Comparison of ENCODE assay signal across 8 cellular contexts in genomic region chrX:133670394-133670793, GRCh38.
DNase-seq lines count a peak whose midpoint lies in the region; ATAC-seq and TF ChIP-seq lines count a peak whose summit lies in the region.

No MANE protein-coding gene starts in this region.

- DNase-seq in AG08395 (ENCODE audit: low spot score), result peak; percentile 63
- DNase-seq in GM13977 (ENCODE audit: low spot score), result peak; percentile 40
- DNase-seq in neuronal stem cell (ENCODE audit: low spot score), result peak; percentile 42
- DNase-seq in activated T-helper 2 cell treated with anti-CD3 and anti-CD28 coated beads, Interferon-gamma antibody, Interleukin-2, Interleukin-4, amounts not matched to agents 10 μg/mL and 5 μg/mL and 100 μg/mL, durations not matched to agents 14 hours and 24 hours and 36 hours (ENCODE audit: low spot score), result no peak

- H3K14ac ChIP-seq in neuronal stem cell (ENCODE audit: low read length), result no peak overlapping the region

- no peaks in the 10 kb centered on the region for H3K9me3 ChIP-seq in OCI-LY1 (ENCODE audit: low read length)
- no peaks in the 10 kb centered on the region for H3K9me3 ChIP-seq in neuronal stem cell (replicated peaks in 1 of 2; ENCODE audit: control insufficient read depth in 2 of 2, insufficient read depth in 1 of 2, low read depth in 1 of 2, low read length in 2 of 2)

- H3K4me3 Mint-ChIP-seq in activated T-helper 2 cell treated with anti-CD3 and anti-CD28 coated beads, Interferon-gamma antibody, Interleukin-2, Interleukin-4, amounts not matched to agents 10 μg/mL and 5 μg/mL and 100 μg/mL, durations not matched to agents 14 hours and 24 hours and 36 hours (ENCODE audit: low read depth), result no peak overlapping the region

- H3K27ac ChIP-seq in OCI-LY1 (ENCODE audit: low read depth, low read length, poor library complexity, severe bottlenecking) (no peak overlapping the region), neuronal stem cell (replicated peaks; ENCODE audit: low read length) (no peak overlapping the region)

- no peak overlapping the region for H2AFZ ChIP-seq in OCI-LY1 (ENCODE audit: low read length)
- no peak overlapping the region for H2AFZ ChIP-seq in neuronal stem cell (ENCODE audit: low read length)

- no peaks in the 10 kb centered on the region for H3K27me3 ChIP-seq in OCI-LY1 (ENCODE audit: insufficient read depth, low read length)
- no peaks in the 10 kb centered on the region for H3K27me3 ChIP-seq in neuronal stem cell (ENCODE audit: control insufficient read depth in 3 of 3, insufficient read depth in 3 of 3, low read depth in 1 of 3, low read length in 3 of 3)

- no peak overlapping the region for H3K4ac ChIP-seq in neuronal stem cell (ENCODE audit: low read length)

- in situ Hi-C loops in GM13977 (cut with MboI; ENCODE audit: low pct_unique_long_range_greater_than_20kb, low sequenced_read_pairs, unreplicated experiment), result loop anchor here (25.0 kb wide), 1 partner anchor 683 kb away; no protein-coding TSS in a partner anchor

- no peaks in the 10 kb centered on the region for H3K4me1 Mint-ChIP-seq in activated T-helper 2 cell treated with anti-CD3 and anti-CD28 coated beads, Interferon-gamma antibody, Interleukin-2, Interleukin-4, amounts not matched to agents 10 μg/mL and 5 μg/mL and 100 μg/mL, durations not matched to agents 14 hours and 24 hours and 36 hours (ENCODE audit: low read depth)

- no peaks in the 10 kb centered on the region for H3K4me1 ChIP-seq in OCI-LY1 (ENCODE audit: insufficient read depth, low read length, severe bottlenecking)
- H3K4me1 ChIP-seq in neuronal stem cell (ENCODE audit: control insufficient read depth in 2 of 2, insufficient read depth in 1 of 2, low read depth in 1 of 2, low read length in 2 of 2), result peaks cover 0 to 8% of the 10 kb centered on the region in 2 donors

- H2BK15ac ChIP-seq in neuronal stem cell (ENCODE audit: low read length), result no peak overlapping the region

- no peaks in the 10 kb centered on the region for H3K36me3 Mint-ChIP-seq in activated T-helper 2 cell treated with anti-CD3 and anti-CD28 coated beads, Interferon-gamma antibody, Interleukin-2, Interleukin-4, amounts not matched to agents 10 μg/mL and 5 μg/mL and 100 μg/mL, durations not matched to agents 14 hours and 24 hours and 36 hours (ENCODE audit: low read depth)

- ATAC-seq in esophagus mucosa (peak; percentile 32), GM18861 (IDR thresholded peaks at IDR 0.05; ENCODE audit: unreplicated experiment) (no peak), HG03108 (IDR thresholded peaks at IDR 0.05; ENCODE audit: unreplicated experiment) (no peak)

- no peak overlapping the region for H2BK12ac ChIP-seq in neuronal stem cell (ENCODE audit: low read length)

- no CpG with 5 or more reads among the region's 4 CpGs for WGBS in neuronal stem cell (ENCODE audit: extremely low coverage in 2 of 2, insufficient read length in 2 of 2, insufficient replicate concordance in 1 of 2), 2 donors

- H3K9me3 Mint-ChIP-seq in activated T-helper 2 cell treated with anti-CD3 and anti-CD28 coated beads, Interferon-gamma antibody, Interleukin-2, Interleukin-4, amounts not matched to agents 10 μg/mL and 5 μg/mL and 100 μg/mL, durations not matched to agents 14 hours and 24 hours and 36 hours, result no peaks in the 10 kb centered on the region

- TF ChIP-seq CTCF in GM13977 (IDR thresholded peaks at IDR 0.05; ENCODE audit: extremely low read depth, insufficient read depth, missing control alignments) (peak; percentile 68), OCI-LY1 (IDR thresholded peaks at IDR 0.05; ENCODE audit: low read length) (peak; percentile 61)

- no peaks in the 10 kb centered on the region for H3K27me3 Mint-ChIP-seq in activated T-helper 2 cell treated with anti-CD3 and anti-CD28 coated beads, Interferon-gamma antibody, Interleukin-2, Interleukin-4, amounts not matched to agents 10 μg/mL and 5 μg/mL and 100 μg/mL, durations not matched to agents 14 hours and 24 hours and 36 hours (ENCODE audit: low read depth)

- no peak overlapping the region for H2BK5ac ChIP-seq in neuronal stem cell (ENCODE audit: low read length)

- H2BK120ac ChIP-seq in neuronal stem cell (ENCODE audit: low read depth, low read length), result no peak overlapping the region

- no peaks in the 10 kb centered on the region for H3F3A ChIP-seq in OCI-LY1 (ENCODE audit: insufficient read depth, low read length)

- H3K79me2 ChIP-seq in OCI-LY1 (ENCODE audit: insufficient read depth, low read length), result no peaks in the 10 kb centered on the region

- H3K9ac ChIP-seq in OCI-LY1 (ENCODE audit: low read length), result no peak overlapping the region
- no peak overlapping the region for H3K9ac ChIP-seq in neuronal stem cell (ENCODE audit: low read depth, low read length, poor library complexity)

- H3K27ac Mint-ChIP-seq in activated T-helper 2 cell treated with anti-CD3 and anti-CD28 coated beads, Interferon-gamma antibody, Interleukin-2, Interleukin-4, amounts not matched to agents 10 μg/mL and 5 μg/mL and 100 μg/mL, durations not matched to agents 14 hours and 24 hours and 36 hours, result no peak overlapping the region

- no peaks in the 10 kb centered on the region for H3K9me2 ChIP-seq in OCI-LY1 (ENCODE audit: low read depth, low read length)

- H3K4me2 ChIP-seq in OCI-LY1 (ENCODE audit: low read length) (no peak overlapping the region), neuronal stem cell (ENCODE audit: insufficient read depth, low read length, poor library complexity, severe bottlenecking) (no peak overlapping the region)

- H3K36me3 ChIP-seq in OCI-LY1 (ENCODE audit: insufficient read depth, low read length), result no peaks in the 10 kb centered on the region
- no peaks in the 10 kb centered on the region for H3K36me3 ChIP-seq in neuronal stem cell (replicated peaks in 1 of 2; ENCODE audit: control insufficient read depth in 2 of 2, insufficient read depth in 2 of 2, low read length in 2 of 2)

- H3K4me3 ChIP-seq in OCI-LY1 (ENCODE audit: low read depth, low read length, poor library complexity, severe bottlenecking), result no peak overlapping the region
- H3K4me3 ChIP-seq in neuronal stem cell (ENCODE audit: low read length in 2 of 2), result no peak overlapping the region

- H4K91ac ChIP-seq in neuronal stem cell (ENCODE audit: low read depth, low read length, poor library complexity), result no peak overlapping the region

- no peak overlapping the region for H3K23ac ChIP-seq in neuronal stem cell (ENCODE audit: low read depth, low read length, poor library complexity)

- H3K79me1 ChIP-seq in neuronal stem cell (ENCODE audit: low read depth, low read length), result no peaks in the 10 kb centered on the region

- no peak overlapping the region for H4K8ac ChIP-seq in neuronal stem cell (ENCODE audit: low read depth, low read length)

- no peak overlapping the region for H3K18ac ChIP-seq in neuronal stem cell (ENCODE audit: low read length)

- H4K20me1 ChIP-seq in OCI-LY1 (ENCODE audit: insufficient read depth, low read length), result no peaks in the 10 kb centered on the region

- intact Hi-C loops in activated T-helper 2 cell treated with anti-CD3 and anti-CD28 coated beads, Interferon-gamma antibody, Interleukin-2, Interleukin-4, amounts not matched to agents 10 μg/mL and 5 μg/mL and 100 μg/mL, durations not matched to agents 14 hours and 24 hours and 36 hours (cut with micrococcal nuclease), result no loop called here

- no peak overlapping the region for H2AK5ac ChIP-seq in neuronal stem cell (ENCODE audit: low read depth, low read length)
